ENCODE assay signal across 18 cellular contexts in the genomic region with DNA sequence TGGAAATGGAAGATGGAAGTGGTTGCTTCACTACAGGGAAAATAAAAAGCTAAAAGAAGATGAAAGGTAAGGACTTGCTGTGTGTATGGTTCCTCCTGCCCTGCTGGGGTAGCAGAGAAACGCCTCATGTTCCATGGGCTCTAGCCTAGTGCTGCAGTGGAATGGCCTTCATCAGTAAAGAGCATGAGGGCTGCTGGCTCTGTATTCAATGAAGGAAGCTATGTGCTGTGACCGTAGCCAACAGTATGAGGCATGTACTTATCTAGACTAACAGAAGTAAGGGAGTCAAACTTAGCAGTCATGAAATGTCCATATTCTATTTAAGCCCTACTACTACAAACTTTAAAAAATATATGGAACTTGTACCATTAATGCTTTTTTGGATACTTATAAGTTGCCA. TPM values are rescaled to one million over a fixed set of nuclear protein-coding genes. Genes with fewer than 3 reads are reported as not detected.
DNase-seq lines count a peak whose midpoint lies in the region; ATAC-seq and TF ChIP-seq lines count a peak whose summit lies in the region.
"Had no signal": no experiment of that assay in that cellular context is flagged by ENCODE, and none has a peak within 500 bp of the region (broad histone marks: within the 10 kb centered on the region; RNA-seq: fewer than 3 reads in every experiment).

No MANE protein-coding gene starts in this region.

- peak overlapping the region; percentile 73 for H3K27ac Mint-ChIP-seq in activated CD4-positive, alpha-beta T cell treated with anti-CD3 and anti-CD28 coated beads, Interleukin-2, amount 10 ng/mL, durations not matched to agents 24 days and 14 days
- peak overlapping the region in 1 of 2 donors; percentile 88 for H3K27ac Mint-ChIP-seq in stimulated activated naive CD8-positive, alpha-beta T cell treated with anti-CD3 and anti-CD28 coated beads, Interleukin-15, amount 100 ng/mL, for 72 hours
- peak overlapping the region; percentile 60 for H3K27ac Mint-ChIP-seq in mesothelial cell of epicardium

- no peak for TF ChIP-seq CTCF in mesothelial cell of epicardium (IDR thresholded peaks at IDR 0.05; ENCODE audit: unreplicated experiment)

- H3K4me3 Mint-ChIP-seq in activated CD4-positive, alpha-beta T cell treated with anti-CD3 and anti-CD28 coated beads, Interleukin-2, amount 10 ng/mL, durations not matched to agents 24 days and 14 days = no peak overlapping the region
- no peak overlapping the region for H3K4me3 Mint-ChIP-seq in stimulated activated naive CD8-positive, alpha-beta T cell treated with anti-CD3 and anti-CD28 coated beads, Interleukin-15, amount 100 ng/mL, for 72 hours
- no peak overlapping the region for H3K4me3 Mint-ChIP-seq in mesothelial cell of epicardium

- peaks cover 7% of the 10 kb centered on the region for H3K4me1 Mint-ChIP-seq in activated CD4-positive, alpha-beta T cell treated with anti-CD3 and anti-CD28 coated beads, Interleukin-2, amount 10 ng/mL, durations not matched to agents 24 days and 14 days
- H3K4me1 Mint-ChIP-seq in stimulated activated naive CD8-positive, alpha-beta T cell treated with anti-CD3 and anti-CD28 coated beads, Interleukin-15, amount 100 ng/mL, for 72 hours = peaks cover 7% of the 10 kb centered on the region
- H3K4me1 Mint-ChIP-seq in mesothelial cell of epicardium = no peaks in the 10 kb centered on the region

- peak; percentile 25 for ATAC-seq in stimulated activated naive CD8-positive, alpha-beta T cell treated with anti-CD3 and anti-CD28 coated beads, Interleukin-15, Interleukin-2, amounts not matched to agents 100 U/mL and 50 U/mL, for 24 hours
- no peak for ATAC-seq in stimulated activated naive CD8-positive, alpha-beta T cell treated with anti-CD3 and anti-CD28 coated beads, Interleukin-15, amount 100 ng/mL, for 72 hours
- ATAC-seq: lower lobe of right lung had no signal

- no peaks in the 10 kb centered on the region for H3K9me3 Mint-ChIP-seq in activated CD4-positive, alpha-beta T cell treated with anti-CD3 and anti-CD28 coated beads, Interleukin-2, amount 10 ng/mL, durations not matched to agents 24 days and 14 days
- H3K9me3 Mint-ChIP-seq in stimulated activated naive CD8-positive, alpha-beta T cell treated with anti-CD3 and anti-CD28 coated beads, Interleukin-15, amount 100 ng/mL, for 72 hours = no peaks in the 10 kb centered on the region
- no peaks in the 10 kb centered on the region for H3K9me3 Mint-ChIP-seq in mesothelial cell of epicardium

- no peak for DNase-seq in activated CD4-positive, alpha-beta T cell treated with anti-CD3 and anti-CD28 coated beads, Interleukin-2, amount 10 ng/mL, durations not matched to agents 24 days and 14 days
- DNase-seq in activated CD4-positive, alpha-beta T cell treated with anti-CD3 and anti-CD28 coated beads, Interleukin-2, amount 50 U/mL, for 48 hours = no peak
- no peak for DNase-seq in stimulated activated naive CD8-positive, alpha-beta T cell treated with anti-CD3 and anti-CD28 coated beads, Interleukin-15, Interleukin-2, amounts not matched to agents 100 U/mL and 50 U/mL, for 24 hours
- no peak for DNase-seq in stimulated activated naive CD8-positive, alpha-beta T cell treated with anti-CD3 and anti-CD28 coated beads, Interleukin-15, amount 100 ng/mL, for 72 hours
- no peak for DNase-seq in mesothelial cell of epicardium (ENCODE audit: low spot score in 2 of 2, unreplicated experiment in 2 of 2)
- no peak for DNase-seq in iPS-NIHi11 (ENCODE audit: low spot score)
- no peak for DNase-seq in ecto neural progenitor cell (ENCODE audit: low spot score)
- DNase-seq in cerebellar nuclear complex (lab: John Stamatoyannopoulos, UW) = no peak
- DNase-seq: activated CD4-positive, alpha-beta T cell treated with anti-CD3 and anti-CD28 coated beads for 4 hours; activated naive CD4-positive, alpha-beta T cell treated with anti-CD3 and anti-CD28 coated beads, Interleukin-2, amount 50 U/mL, for 16 hours; BE2C; Calu3; GM23248; lower lobe of right lung; NCI-H187; stimulated activated CD4-positive, alpha-beta T cell treated with anti-CD3 and anti-CD28 coated beads, Interleukin-2, amount 100 ng/mL, for 48 hours; stomach; transverse colon had no signal

- peaks cover 63% of the 10 kb centered on the region for H3K36me3 Mint-ChIP-seq in activated CD4-positive, alpha-beta T cell treated with anti-CD3 and anti-CD28 coated beads, Interleukin-2, amount 10 ng/mL, durations not matched to agents 24 days and 14 days (ENCODE audit: low read depth)
- peaks cover 42% of the 10 kb centered on the region for H3K36me3 Mint-ChIP-seq in mesothelial cell of epicardium

- intact Hi-C loops in activated CD4-positive, alpha-beta T cell treated with anti-CD3 and anti-CD28 coated beads, Interleukin-2, amount 10 ng/mL, durations not matched to agents 24 days and 14 days (cut with micrococcal nuclease) = no loop called here

- H3K27me3 Mint-ChIP-seq in activated CD4-positive, alpha-beta T cell treated with anti-CD3 and anti-CD28 coated beads, Interleukin-2, amount 10 ng/mL, durations not matched to agents 24 days and 14 days = no peaks in the 10 kb centered on the region
- H3K27me3 Mint-ChIP-seq in stimulated activated naive CD8-positive, alpha-beta T cell treated with anti-CD3 and anti-CD28 coated beads, Interleukin-15, amount 100 ng/mL, for 72 hours = no peaks in the 10 kb centered on the region
- no peaks in the 10 kb centered on the region for H3K27me3 Mint-ChIP-seq in mesothelial cell of epicardium (ENCODE audit: low read depth)

RNA-seq across cellular contexts. Expression of gene GDI2, which starts 54.3 kb away (rescaled TPM):
- total RNA-seq in activated CD4-positive, alpha-beta T cell treated with anti-CD3 and anti-CD28 coated beads, Interleukin-2, amount 10 ng/mL, durations not matched to agents 24 days and 14 days = 305 and 307 TPM in 2 replicates
- total RNA-seq in mesothelial cell of epicardium = 216 to 221 TPM (median 221 TPM) in 3 replicates
